ENCODE assay signal across 8 cellular contexts in genomic region chr12:19482551-19483109, GRCh38.
DNase-seq lines count a peak whose midpoint lies in the region; ATAC-seq lines count a peak whose summit lies in the region.

No MANE protein-coding gene starts in this region.

- H3K4me3 ChIP-seq in effector memory CD4-positive, alpha-beta T cell (ENCODE audit: insufficient read depth, low read depth, low read length, poor library complexity, severe bottlenecking), result no peak overlapping the region

- peak overlapping the region; percentile 28 for H3K27ac ChIP-seq in effector memory CD4-positive, alpha-beta T cell (ENCODE audit: insufficient read depth, low read length, poor library complexity, severe bottlenecking)

- peak; percentile 87 for ATAC-seq in GM18520 (IDR thresholded peaks at IDR 0.05; ENCODE audit: unreplicated experiment)
- ATAC-seq in HG02884 (IDR thresholded peaks at IDR 0.05; ENCODE audit: unreplicated experiment), result peak; percentile 80
- peak; percentile 67 to 79 for ATAC-seq in activated CD4-positive, CD25-positive, alpha-beta regulatory T cell treated with anti-CD3 and anti-CD28 coated beads, Interleukin-2, amount 50 U/mL, for 24 hours

- H3K27me3 ChIP-seq in effector memory CD4-positive, alpha-beta T cell (replicated peaks; ENCODE audit: control insufficient read depth, insufficient read depth, low read length, poor library complexity, severe bottlenecking), result no peaks in the 10 kb centered on the region

- peaks cover 21% of the 10 kb centered on the region for H3K4me1 ChIP-seq in effector memory CD4-positive, alpha-beta T cell (ENCODE audit: control insufficient read depth, insufficient read depth, low read length, poor library complexity, severe bottlenecking)

- peak; percentile 8 to 28 (median 12) for DNase-seq in effector memory CD4-positive, alpha-beta T cell
- peak; percentile 77 for DNase-seq in stimulated activated CD4-positive, alpha-beta T cell treated with anti-CD3 and anti-CD28 coated beads, Interleukin-15, amount 100 ng/mL, for 24 hours
- DNase-seq in AG08396 (ENCODE audit: low spot score) (no peak), NCI-H524 treated with DMSO at 0.1 percent for 48 hours (lab: John Stamatoyannopoulos, UW) (no peak), HK-2 (ENCODE audit: unreplicated experiment) (no peak)

- H3K36me3 ChIP-seq in effector memory CD4-positive, alpha-beta T cell (ENCODE audit: control insufficient read depth, insufficient read depth, low read length), result peaks cover 9% of the 10 kb centered on the region

- no peaks in the 10 kb centered on the region for H3K9me3 ChIP-seq in effector memory CD4-positive, alpha-beta T cell (ENCODE audit: control insufficient read depth, low read length)

Comparison
In these comparisons a context has a peak if more than half of its experiments do, and no peak if none do; other contexts are left out.
1. DNase-seq: peak in effector memory CD4-positive, alpha-beta T cell (3 of 3) and stimulated activated CD4-positive, alpha-beta T cell treated with anti-CD3 and anti-CD28 coated beads, Interleukin-15, amount 100 ng/mL, for 24 hours (single experiment); none in AG08396 (single experiment), NCI-H524 treated with DMSO at 0.1 percent for 48 hours (single experiment) and HK-2 (single experiment).
2. Peak in every context shown above with its lines, with median percentiles within 50 percentile points of each other: ATAC-seq.